ENCODE assay signal across 16 cellular contexts in the genomic region with DNA sequence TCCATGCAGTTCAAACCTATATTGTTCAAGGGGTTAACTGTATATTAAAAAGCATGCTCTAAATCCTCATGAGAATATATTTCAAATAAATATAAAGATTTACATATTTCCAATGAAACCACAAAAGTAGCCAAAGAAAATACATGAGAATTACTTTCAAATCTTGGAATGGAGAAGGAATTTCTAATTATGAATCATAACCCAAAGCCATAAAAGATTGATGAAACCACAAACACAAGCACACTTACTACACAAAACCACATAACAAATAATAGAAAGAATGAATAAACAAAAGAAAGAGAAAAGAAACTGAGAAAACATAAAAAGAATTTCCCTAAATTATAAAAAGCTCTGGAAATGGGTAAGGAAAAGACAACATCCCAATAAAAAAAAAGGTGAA. TPM values are rescaled to one million over a fixed set of nuclear protein-coding genes. Genes with fewer than 3 reads are reported as not detected.
DNase-seq lines count a peak whose midpoint lies in the region; ATAC-seq, FAIRE-seq and TF ChIP-seq lines count a peak whose summit lies in the region.
"Had no signal": no experiment of that assay in that cellular context is flagged by ENCODE, and none has a peak within 500 bp of the region (broad histone marks: within the 10 kb centered on the region; RNA-seq: fewer than 3 reads in every experiment).

No MANE protein-coding gene starts in this region.

- TF ChIP-seq CTCF in KMS-11 (conservative IDR thresholded peaks at IDR 0.05; ENCODE audit: low read depth, low read length) (no peak), astrocyte (IDR thresholded peaks at IDR 0.05; ENCODE audit: insufficient read depth, low read depth, low read length) (no peak), ovary (IDR thresholded peaks at IDR 0.05) (no peak), smooth muscle cell (IDR thresholded peaks at IDR 0.05; ENCODE audit: borderline replicate concordance, insufficient read depth, poor library complexity, severe bottlenecking) (no peak)

- no peaks in the 10 kb centered on the region for H3F3A ChIP-seq in smooth muscle cell (ENCODE audit: low read depth)

- H3K9ac ChIP-seq in BLaER1 treated with 17β-estradiol and CSF1 and Interleukin-3, amounts not matched to agents 10 nM and 100 nM, result no peak overlapping the region
- peak overlapping the region; percentile 58 for H3K9ac ChIP-seq in KMS-11
- no peak overlapping the region for H3K9ac ChIP-seq in astrocyte (ENCODE audit: low read length)
- H3K9ac ChIP-seq in smooth muscle cell (ENCODE audit: low read depth), result no peak overlapping the region

- H3K4me1 ChIP-seq in BLaER1 treated with 17β-estradiol and CSF1 and Interleukin-3, amounts not matched to agents 10 nM and 100 nM, result peaks cover 37 to 73% (median 64%) of the 10 kb centered on the region in 10 experiments
- H3K4me1 ChIP-seq in KMS-11 (ENCODE audit: low read depth, poor library complexity, severe bottlenecking) (peaks cover 69% of the 10 kb centered on the region), astrocyte (ENCODE audit: insufficient read depth, low read length) (peaks cover 22% of the 10 kb centered on the region), ovary (ENCODE audit: insufficient read depth) (no peaks in the 10 kb centered on the region), smooth muscle cell (ENCODE audit: low read depth) (peaks cover 10% of the 10 kb centered on the region)

- H2AFZ ChIP-seq in KMS-11 (ENCODE audit: low read depth), result no peak overlapping the region
- no peak overlapping the region for H2AFZ ChIP-seq in astrocyte (ENCODE audit: low read depth, low read length)
- no peak overlapping the region for H2AFZ ChIP-seq in smooth muscle cell (ENCODE audit: low read depth)

- peaks cover 0 to 15% (median 12%) of the 10 kb centered on the region in 11 experiments; a peak in 15 of 22 replicates for H3K36me3 ChIP-seq in BLaER1 treated with 17β-estradiol and CSF1 and Interleukin-3, amounts not matched to agents 10 nM and 100 nM
- H3K36me3 ChIP-seq in KMS-11 (ENCODE audit: insufficient read depth) (no peaks in the 10 kb centered on the region), astrocyte (ENCODE audit: insufficient read depth, low read length) (no peaks in the 10 kb centered on the region), ovary (no peaks in the 10 kb centered on the region), smooth muscle cell (ENCODE audit: low read depth) (no peaks in the 10 kb centered on the region)

- H3K4me3 Mint-ChIP-seq in astrocyte (ENCODE audit: unreplicated experiment), result no peak overlapping the region
- H3K4me3 Mint-ChIP-seq in memory B cell, result peak overlapping the region; percentile 86

- H3K4me3 ChIP-seq in BLaER1 treated with 17β-estradiol and CSF1 and Interleukin-3, amounts not matched to agents 10 nM and 100 nM, result no peak overlapping the region
- H3K4me3 ChIP-seq in KMS-11 (IDR thresholded peaks at IDR 0.05; ENCODE audit: insufficient read depth, low read depth, low read length), result no peak overlapping the region
- H3K4me3 ChIP-seq in astrocyte (ENCODE audit: insufficient read depth, low read depth, low read length), result no peak overlapping the region
- no peak overlapping the region for H3K4me3 ChIP-seq in ovary
- no peak overlapping the region for H3K4me3 ChIP-seq in smooth muscle cell

- ATAC-seq in memory B cell (ENCODE audit: low read depth), result no peak
- ATAC-seq: left colon, T-cell had no signal

- DNase-seq in astrocyte (ENCODE audit: low read depth), result peak; percentile 53
- DNase-seq in memory B cell (ENCODE audit: low spot score in 2 of 2), result no peak
- DNase-seq in OCI-M2 (lab: John Stamatoyannopoulos, UW; ENCODE audit: unreplicated experiment), result no peak
- no peak for DNase-seq in ovary
- no peak for DNase-seq in kidney glomerular epithelial cell (lab: John Stamatoyannopoulos, UW)
- DNase-seq in smooth muscle cell (lab: John Stamatoyannopoulos, UW; ENCODE audit: unreplicated experiment), result no peak
- DNase-seq: activated effector memory CD4-positive, alpha-beta T cell treated with Interleukin-2 at 50 U/mL for 16 hours; CD4-positive, alpha-beta T cell; left colon; NCI-H1417 treated with DMSO at 0.1 percent for 48 hours; psoas muscle; stimulated activated CD4-positive, alpha-beta T cell treated with anti-CD3 and anti-CD28 coated beads, Interleukin-1b, Interleukin-23, amount 100 ng/mL, for 48 hours; T-cell had no signal

- H3K9me3 ChIP-seq in BLaER1 treated with 17β-estradiol and CSF1 and Interleukin-3, amounts not matched to agents 10 nM and 100 nM (replicated peaks in 1 of 11), result peaks cover 0 to 8% (median 3%) of the 10 kb centered on the region in 11 experiments; a peak in 7 of 22 replicates
- H3K9me3 ChIP-seq in astrocyte (ENCODE audit: insufficient read depth, low read depth, low read length) (no peaks in the 10 kb centered on the region), ovary (no peaks in the 10 kb centered on the region), smooth muscle cell (replicated peaks; ENCODE audit: low read depth) (no peaks in the 10 kb centered on the region)
- H3K9me3 ChIP-seq: psoas muscle had no signal

- H4K20me1 ChIP-seq in BLaER1 treated with 17β-estradiol and CSF1 and Interleukin-3, amounts not matched to agents 10 nM and 100 nM, result peaks cover 77 to 100% (median 97%) of the 10 kb centered on the region in 11 experiments
- H4K20me1 ChIP-seq in KMS-11 (ENCODE audit: insufficient read depth), result no peaks in the 10 kb centered on the region; the same call in 1 of the 2 replicates
- H4K20me1 ChIP-seq in astrocyte (ENCODE audit: insufficient read depth, low read length), result peaks cover 98% of the 10 kb centered on the region
- peaks cover 96% of the 10 kb centered on the region for H4K20me1 ChIP-seq in smooth muscle cell (ENCODE audit: low read depth)

- H3K27me3 Mint-ChIP-seq in astrocyte (ENCODE audit: low read depth, unreplicated experiment), result no peaks in the 10 kb centered on the region
- H3K27me3 Mint-ChIP-seq in memory B cell, result no peaks in the 10 kb centered on the region
- H3K27me3 Mint-ChIP-seq: CD4-positive, alpha-beta T cell; T-cell had no signal

- FAIRE-seq in astrocyte (lab: Jason Lieb, UNC), result no peak
- FAIRE-seq: urothelium cell line had no signal

- no peaks in the 10 kb centered on the region for H3K27me3 ChIP-seq in BLaER1 treated with 17β-estradiol and CSF1 and Interleukin-3, amounts not matched to agents 10 nM and 100 nM
- H3K27me3 ChIP-seq in KMS-11 (ENCODE audit: insufficient read depth, low read depth) (no peaks in the 10 kb centered on the region), astrocyte (ENCODE audit: insufficient read depth, low read length) (peaks cover 5% of the 10 kb centered on the region), ovary (no peaks in the 10 kb centered on the region), smooth muscle cell (ENCODE audit: low read depth) (no peaks in the 10 kb centered on the region)

- H3K36me3 Mint-ChIP-seq in astrocyte (ENCODE audit: low read depth, unreplicated experiment) (no peaks in the 10 kb centered on the region), memory B cell (no peaks in the 10 kb centered on the region)

- H3K27ac Mint-ChIP-seq in astrocyte (ENCODE audit: unreplicated experiment) (no peak overlapping the region), memory B cell (peak overlapping the region; percentile 95)
- H3K27ac Mint-ChIP-seq: CD4-positive, alpha-beta T cell; T-cell had no signal

- peaks cover 83% of the 10 kb centered on the region for H3K79me2 ChIP-seq in KMS-11 (ENCODE audit: insufficient read depth, low read depth)
- H3K79me2 ChIP-seq in astrocyte (ENCODE audit: insufficient read depth, low read length), result peaks cover 60% of the 10 kb centered on the region
- H3K79me2 ChIP-seq in smooth muscle cell (ENCODE audit: low read depth), result peaks cover 91% of the 10 kb centered on the region

- no peak for TF ChIP-seq EP300 in ovary (IDR thresholded peaks at IDR 0.05)

- intact Hi-C loops in ovary (cut with DNase I), result no loop called here

- H3K4me1 Mint-ChIP-seq in astrocyte (ENCODE audit: low read depth, unreplicated experiment) (peaks cover 31% of the 10 kb centered on the region), memory B cell (peaks cover 52% of the 10 kb centered on the region)

- peak overlapping the region; percentile 35 to 91 (median 71); a peak in 18 of 22 replicates for H3K4me2 ChIP-seq in BLaER1 treated with 17β-estradiol and CSF1 and Interleukin-3, amounts not matched to agents 10 nM and 100 nM
- H3K4me2 ChIP-seq in KMS-11 (peak overlapping the region; percentile 96), astrocyte (ENCODE audit: low read length) (no peak overlapping the region), smooth muscle cell (no peak overlapping the region)

- peak overlapping the region in 2 of 11 experiments; percentile 19 to 76; a peak in 3 of 22 replicates for H3K27ac ChIP-seq in BLaER1 treated with 17β-estradiol and CSF1 and Interleukin-3, amounts not matched to agents 10 nM and 100 nM
- H3K27ac ChIP-seq in KMS-11 (peak overlapping the region; percentile 91), astrocyte (ENCODE audit: low read depth, low read length) (no peak overlapping the region), ovary (no peak overlapping the region), smooth muscle cell (ENCODE audit: low read depth) (no peak overlapping the region)

- H3K9me3 Mint-ChIP-seq in astrocyte (ENCODE audit: unreplicated experiment) (no peaks in the 10 kb centered on the region), memory B cell (no peaks in the 10 kb centered on the region)
- H3K9me3 Mint-ChIP-seq: CD4-positive, alpha-beta T cell; T-cell had no signal

- no peak for TF ChIP-seq POLR2A in ovary (IDR thresholded peaks at IDR 0.05)

RNA-seq across cellular contexts. Expression of a gene that starts 16.0 kb away (rescaled TPM):
- total RNA-seq in astrocyte (27.0 and 27.5 TPM in 2 replicates), ovary (10 to 100 TPM in 5 of 7 donors, 1 to 10 TPM in 2; 7.0 to 16.6 (median 11.8) TPM), smooth muscle cell (32.0 and 39.6 TPM in 2 replicates)
- polyA plus RNA-seq in ovary (10 to 100 TPM; 13.3 to 26.4 TPM), smooth muscle cell (35.4 and 38.5 TPM in 2 replicates)

RNA-seq across cellular contexts. Expression of a gene that starts 16.3 kb away (rescaled TPM):
- total RNA-seq in astrocyte (15.3 and 17.5 TPM in 2 replicates), ovary (10 to 100 TPM; 21.0 to 28.4 (median 23.3) TPM), smooth muscle cell (16.0 and 18.1 TPM in 2 replicates)
- polyA plus RNA-seq in ovary (10 to 100 TPM in 1 of 2 donors, 1 to 10 TPM in 1; 7.7 to 16.0 TPM), smooth muscle cell (5.6 and 8.1 TPM in 2 replicates)

Comparison
In these comparisons a context has a peak if more than half of its experiments do, and no peak if none do; other contexts are left out.
1. H3K4me2 ChIP-seq: peak in BLaER1 treated with 17β-estradiol and CSF1 and Interleukin-3, amounts not matched to agents 10 nM and 100 nM (11 of 11) and KMS-11 (single experiment); none in astrocyte (single experiment) and smooth muscle cell (single experiment).